Comparison of ENCODE assay signal across 28 cellular contexts in the genomic region with DNA sequence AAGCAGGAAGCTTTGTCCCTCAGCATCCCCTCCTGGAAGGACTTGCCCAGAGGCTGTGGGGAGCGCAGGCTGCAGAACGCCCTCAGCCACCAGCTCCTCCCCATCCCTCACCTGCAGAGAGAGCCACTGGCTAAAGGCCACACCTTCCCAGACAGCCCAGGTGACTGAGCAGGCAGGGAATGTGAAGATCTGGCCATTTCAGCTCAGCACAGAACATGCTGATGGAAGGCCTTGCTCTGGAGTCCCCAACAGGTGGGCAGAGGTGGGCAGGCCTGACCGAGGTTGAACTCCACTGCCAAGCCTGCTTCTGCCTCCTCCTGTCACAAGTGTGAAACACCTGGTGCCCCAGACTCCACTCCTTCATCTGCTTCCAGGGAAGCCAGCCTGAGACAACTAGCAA. TPM values are rescaled to one million over a fixed set of nuclear protein-coding genes. Genes with fewer than 3 reads are reported as not detected.
A peak's percentile ranks its signal among the peaks of the same experiment; 100 is the strongest.
DNase-seq lines count a peak whose midpoint lies in the region; ATAC-seq and TF ChIP-seq lines count a peak whose summit lies in the region.
"Had no signal": no experiment of that assay in that cellular context is flagged by ENCODE, and none has a peak within 500 bp of the region (broad histone marks: within the 10 kb centered on the region; RNA-seq: fewer than 3 reads in every experiment).

No MANE protein-coding gene starts in this region.

- TF ChIP-seq POLR2A in stomach (IDR thresholded peaks at IDR 0.05) (no peak), gastrocnemius medialis (IDR thresholded peaks at IDR 0.05) (no peak)

- DNase-seq in DMS53 (lab: John Stamatoyannopoulos, UW) (peak; percentile 44), DMS53 treated with DMSO at 0.1 percent for 48 hours (lab: John Stamatoyannopoulos, UW; ENCODE audit: unreplicated experiment) (no peak), NCI-H69 (lab: John Stamatoyannopoulos, UW) (peak; percentile 51), foreskin keratinocyte (no peak), stomach (peak; percentile 24), NOMO-1 treated with DMSO at 0.1 percent for 48 hours (lab: John Stamatoyannopoulos, UW; ENCODE audit: unreplicated experiment) (no peak), GM20000 (ENCODE audit: low spot score) (no peak), gastrocnemius medialis (no peak)
- DNase-seq: activated CD4-positive, alpha-beta T cell treated with anti-CD3 and anti-CD28 coated beads for 4 hours; activated effector memory CD4-positive, alpha-beta T cell treated with Interleukin-2 at 50 U/mL for 16 hours; activated naive CD8-positive, alpha-beta T cell treated with anti-CD3 and anti-CD28 coated beads, Interleukin-2, amount 10 ng/mL, durations not matched to agents 7 days and 5 days; aorta; colonic mucosa; effector CD4-positive, alpha-beta T cell; naive B cell; NCI-H1048; NCI-H187; NCI-H2171; NCI-H526; nucleus accumbens; psoas muscle; SIG-M5; stimulated activated CD4-positive, alpha-beta T cell treated with anti-CD3 and anti-CD28 coated beads, Interleukin-2, amount 100 ng/mL, for 48 hours; transverse colon had no signal

- no peak overlapping the region for H3K27ac ChIP-seq in foreskin keratinocyte
- no peak overlapping the region for H3K27ac ChIP-seq in stomach
- no peak overlapping the region for H3K27ac ChIP-seq in gastrocnemius medialis
- H3K27ac ChIP-seq: 22Rv1; BLaER1 treated with 17β-estradiol and CSF1 and Interleukin-3, amounts not matched to agents 10 nM and 100 nM; cardiac muscle cell; colonic mucosa; psoas muscle; transverse colon had no signal

- intact Hi-C loops in stomach (cut with DNase I; ENCODE audit: low total_unique reads) = no loop called here
- intact Hi-C loops in gastrocnemius medialis (cut with DNase I; ENCODE audit: low total_unique reads) = no loop called here

- H3K36me3 ChIP-seq in stomach (no peaks in the 10 kb centered on the region), gastrocnemius medialis (no peaks in the 10 kb centered on the region)
- H3K36me3 ChIP-seq: BLaER1 treated with 17β-estradiol and CSF1 and Interleukin-3, amounts not matched to agents 10 nM and 100 nM; cardiac muscle cell; colonic mucosa; transverse colon had no signal

- H3K27me3 ChIP-seq in foreskin keratinocyte (peaks cover 27% of the 10 kb centered on the region), stomach (peaks cover 0 to 12% (median 9%) of the 10 kb centered on the region in 3 donors), gastrocnemius medialis (no peaks in the 10 kb centered on the region)
- H3K27me3 ChIP-seq: BLaER1 treated with 17β-estradiol and CSF1 and Interleukin-3, amounts not matched to agents 10 nM and 100 nM; colonic mucosa had no signal

- H3K4me3 ChIP-seq in stomach (no peak overlapping the region), gastrocnemius medialis (no peak overlapping the region)
- H3K4me3 ChIP-seq: BLaER1 treated with 17β-estradiol and CSF1 and Interleukin-3, amounts not matched to agents 10 nM and 100 nM; cardiac muscle cell; colonic mucosa; psoas muscle; transverse colon had no signal

- in situ Hi-C loops in gastrocnemius medialis (cut with MboI; ENCODE audit: low sequenced_read_pairs in 4 of 4) = no loop called here

- 18 to 47% (median 35%) methylated on average over 3 of the region's 3 CpGs for WGBS in stomach, 5 donors

- H3K4me1 ChIP-seq in foreskin keratinocyte (no peaks in the 10 kb centered on the region), stomach (no peaks in the 10 kb centered on the region), gastrocnemius medialis (peaks cover 0 to 13% of the 10 kb centered on the region in 2 donors)
- H3K4me1 ChIP-seq: BLaER1 treated with 17β-estradiol and CSF1 and Interleukin-3, amounts not matched to agents 10 nM and 100 nM; colonic mucosa; psoas muscle; transverse colon had no signal

- TF ChIP-seq CTCF in foreskin keratinocyte (conservative IDR thresholded peaks at IDR 0.05) = no peak
- no peak for TF ChIP-seq CTCF in stomach (IDR thresholded peaks at IDR 0.05)
- TF ChIP-seq CTCF in GM20000 (IDR thresholded peaks at IDR 0.05; ENCODE audit: extremely low read depth, missing control alignments) = no peak
- no peak for TF ChIP-seq CTCF in gastrocnemius medialis (IDR thresholded peaks at IDR 0.05 in 4 of 5, conservative IDR thresholded peaks at IDR 0.05 in 1 of 5)

- peak; percentile 19 for ATAC-seq in foreskin keratinocyte
- no peak for ATAC-seq in gastrocnemius medialis
- ATAC-seq: psoas muscle, sciatic nerve had no signal

- no peak for TF ChIP-seq EP300 in stomach (IDR thresholded peaks at IDR 0.05)

- H3K9me3 ChIP-seq in stomach (no peaks in the 10 kb centered on the region), gastrocnemius medialis (no peaks in the 10 kb centered on the region)
- H3K9me3 ChIP-seq: BLaER1 treated with 17β-estradiol and CSF1 and Interleukin-3, amounts not matched to agents 10 nM and 100 nM; colonic mucosa; psoas muscle; transverse colon had no signal

RNA-seq across cellular contexts. Expression of a gene that starts 50.7 kb away (rescaled TPM):
- total RNA-seq in foreskin keratinocyte = 219 and 254 TPM in 2 replicates
- polyA plus RNA-seq in foreskin keratinocyte = 185 and 203 TPM in 2 replicates
- 100 to 1,000 TPM in 3 of 5 donors, 10 to 100 TPM in 2; 36.8 to 200 (median 143) TPM for total RNA-seq in stomach
- polyA plus RNA-seq in stomach = 10 to 100 TPM; 42.3 to 87.1 (median 74.2) TPM
- total RNA-seq in gastrocnemius medialis = 100 to 1,000 TPM in 2 of 4 donors, 10 to 100 TPM in 2; 81.6 to 135 (median 106) TPM

Comparison
In these comparisons a context has a peak if more than half of its experiments do, and no peak if none do; other contexts are left out.
1. DNase-seq: peak in DMS53 (single experiment), NCI-H69 (single experiment) and stomach (single experiment); none in DMS53 treated with DMSO at 0.1 percent for 48 hours (single experiment), foreskin keratinocyte (0 of 2), NOMO-1 treated with DMSO at 0.1 percent for 48 hours (single experiment), GM20000 (single experiment) and gastrocnemius medialis (0 of 2).